Comparison of ENCODE assay signal across 12 cellular contexts in the genomic region with DNA sequence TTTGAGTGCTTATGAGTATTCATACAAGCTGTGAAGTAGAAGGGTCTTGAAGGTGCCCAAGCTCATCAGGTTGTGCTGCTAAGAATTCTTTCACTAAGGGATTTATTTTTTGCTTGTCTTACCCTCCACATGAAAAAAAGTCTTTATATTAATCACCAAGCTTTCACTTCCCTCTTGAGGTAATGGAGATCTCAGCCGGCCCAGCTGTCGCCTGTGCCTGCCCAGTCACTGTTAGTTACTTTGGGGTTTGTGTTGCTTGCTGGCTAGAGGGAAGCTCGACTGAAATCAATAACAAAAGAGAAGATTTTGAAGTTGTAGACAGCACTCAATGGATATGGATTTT. TPM values are rescaled to one million over a fixed set of nuclear protein-coding genes. Genes with fewer than 3 reads are reported as not detected.
DNase-seq lines count a peak whose midpoint lies in the region; ATAC-seq and TF ChIP-seq lines count a peak whose summit lies in the region.
"Had no signal": no experiment of that assay in that cellular context is flagged by ENCODE, and none has a peak within 500 bp of the region (broad histone marks: within the 10 kb centered on the region; RNA-seq: fewer than 3 reads in every experiment).

No MANE protein-coding gene starts in this region.

- H3K36me3 ChIP-seq in OCI-LY7 (ENCODE audit: insufficient read depth, low read length) (no peaks in the 10 kb centered on the region), aorta (ENCODE audit: control insufficient read depth in 1 of 2, insufficient read depth in 2 of 2, low read length in 1 of 2) (no peaks in the 10 kb centered on the region)
- H3K36me3 ChIP-seq: upper lobe of left lung had no signal

- POLR2A ChIA-PET in OCI-LY7 (lab: Charles Lee): interaction anchor here (0.5 to 1.6 kb wide), 7 partner anchors 11 to 407 kb away, joined by 3 to 5 read pairs (median 3); no protein-coding TSS in a partner anchor

- H3K4me2 ChIP-seq in OCI-LY7 (ENCODE audit: low read length): peak overlapping the region; percentile 38

- H3K27me3 ChIP-seq in aorta (ENCODE audit: control insufficient read depth in 1 of 2, insufficient read depth in 2 of 2, low read length in 1 of 2): no peaks in the 10 kb centered on the region
- H3K27me3 ChIP-seq: foreskin keratinocyte, upper lobe of left lung had no signal

- CTCF ChIA-PET in OCI-LY7 (lab: Charles Lee; ENCODE audit: unreplicated experiment): interaction anchor here (0.8 kb wide), 1 partner anchor 80 kb away, joined by 3 read pairs; no protein-coding TSS in a partner anchor

- intact Hi-C loops in OCI-LY7 (cut with micrococcal nuclease; ENCODE audit: unreplicated experiment): no loop called here
- intact Hi-C loops in aorta (cut with DNase I): no loop called here
- intact Hi-C loops in Right ventricle myocardium inferior (cut with DNase I): no loop called here

- BruUV-seq in OCI-LY7 (replicated peaks; lab: Mats Ljungman, UMichigan): no TSS peak

- WGBS in aorta, 2 donors: 47% methylated on average over 3 of the region's 3 CpGs

- DNase-seq in OCI-LY7 (ENCODE audit: low spot score) (peak; percentile 66), aorta (no peak), cerebellar cortex (ENCODE audit: low spot score) (no peak), Right ventricle myocardium inferior (ENCODE audit: missing footprints) (no peak), SW480 (ENCODE audit: low spot score) (no peak)
- DNase-seq: activated CD4-positive, alpha-beta T cell treated with anti-CD3 and anti-CD28 coated beads for 1 hour; DMS53; foreskin keratinocyte; upper lobe of left lung had no signal

- no peaks in the 10 kb centered on the region for H4K20me1 ChIP-seq in OCI-LY7 (ENCODE audit: insufficient read depth, low read length)

- H3K9me3 ChIP-seq in OCI-LY7 (ENCODE audit: low read length) (no peaks in the 10 kb centered on the region), aorta (ENCODE audit: control insufficient read depth, low read length) (no peaks in the 10 kb centered on the region)
- H3K9me3 ChIP-seq: upper lobe of left lung had no signal

- H3K27ac ChIP-seq in OCI-LY7 (ENCODE audit: low read depth, low read length, poor library complexity, severe bottlenecking) (peak overlapping the region; percentile 13), aorta (ENCODE audit: low read depth in 1 of 2, low read length in 2 of 2) (no peak overlapping the region)
- H3K27ac ChIP-seq: foreskin keratinocyte, upper lobe of left lung had no signal

- ATAC-seq in GM18511 (IDR thresholded peaks at IDR 0.05; ENCODE audit: unreplicated experiment): peak; percentile 98
- peak; percentile 98 for ATAC-seq in GM21381 (IDR thresholded peaks at IDR 0.05; ENCODE audit: unreplicated experiment)
- ATAC-seq in HG03103 (IDR thresholded peaks at IDR 0.05; ENCODE audit: low read depth, unreplicated experiment): peak; percentile 97
- no peak for ATAC-seq in aorta (ENCODE audit: low FRiP score)
- ATAC-seq in Right ventricle myocardium inferior: no peak
- ATAC-seq: foreskin keratinocyte had no signal

- no peak overlapping the region for H3K4me3 ChIP-seq in OCI-LY7 (ENCODE audit: low read depth, low read length, poor library complexity, severe bottlenecking)
- no peak overlapping the region for H3K4me3 ChIP-seq in aorta (ENCODE audit: low read length in 2 of 2)
- H3K4me3 ChIP-seq: upper lobe of left lung had no signal

- H2AFZ ChIP-seq in OCI-LY7 (ENCODE audit: low read length): peak overlapping the region; percentile 36; the same call in 1 of the 2 replicates

- no peak for TF ChIP-seq CTCF in OCI-LY7 (conservative IDR thresholded peaks at IDR 0.05; ENCODE audit: low read length)

- H3K4me1 ChIP-seq in OCI-LY7 (ENCODE audit: insufficient read depth, low read length, poor library complexity, severe bottlenecking) (peaks cover 18% of the 10 kb centered on the region), aorta (ENCODE audit: control insufficient read depth in 1 of 2, insufficient read depth in 2 of 2, low read length in 2 of 2) (no peaks in the 10 kb centered on the region)
- H3K4me1 ChIP-seq: foreskin keratinocyte, upper lobe of left lung had no signal

- no peaks in the 10 kb centered on the region for H3K79me2 ChIP-seq in OCI-LY7 (ENCODE audit: insufficient read depth, low read depth, low read length)

- no peaks in the 10 kb centered on the region for H3K9me2 ChIP-seq in OCI-LY7 (ENCODE audit: insufficient read depth, low read length)

RNA-seq across cellular contexts. Expression of a gene that starts 21.9 kb away (rescaled TPM):
- total RNA-seq in OCI-LY7 (2014; rRNA removed; shearing (Covaris generic)): not detected in 2 replicates
- not detected in 2 replicates for total RNA-seq in OCI-LY7 (2022)
- not detected for total RNA-seq in aorta
- polyA plus RNA-seq in aorta: not detected
- total RNA-seq in Right ventricle myocardium inferior: not detected
- total RNA-seq: foreskin keratinocyte, upper lobe of left lung had no signal
- polyA plus RNA-seq: foreskin keratinocyte had no signal

Comparison
In these comparisons a context has a peak if more than half of its experiments do, and no peak if none do; other contexts are left out.
1. ATAC-seq: peak in GM18511 (single experiment), GM21381 (single experiment) and HG03103 (single experiment); none in aorta (single experiment) and Right ventricle myocardium inferior (single experiment).